10 cellular contexts compared by ENCODE assay signal in genomic region chr17:77733576-77734296, GRCh38.
DNase-seq lines count a peak whose midpoint lies in the region; ATAC-seq and TF ChIP-seq lines count a peak whose summit lies in the region.
"Had no signal": no experiment of that assay in that cellular context is flagged by ENCODE, and none has a peak within 500 bp of the region (broad histone marks: within the 10 kb centered on the region; RNA-seq: fewer than 3 reads in every experiment).

No MANE protein-coding gene starts in this region.

- H3K9ac ChIP-seq in colonic mucosa (ENCODE audit: low read depth in 2 of 2, low read length in 2 of 2) = peak overlapping the region in 1 of 2 donors; percentile 35

- no peak overlapping the region for H3K27ac Mint-ChIP-seq in natural killer cell
- no peak overlapping the region for H3K27ac Mint-ChIP-seq in natural killer cell treated with Interleukin-12 subunit alpha and Interleukin-12 subunit beta and Interleukin-15 and Interleukin-18, amount 100 ng/mL, for 72 hours
- H3K27ac Mint-ChIP-seq: memory B cell had no signal

- ATAC-seq in natural killer cell = peak in 1 of 3 donors; percentile 64
- ATAC-seq in natural killer cell treated with Interleukin-12 subunit alpha and Interleukin-12 subunit beta and Interleukin-15 and Interleukin-18, amount 100 ng/mL, for 72 hours = no peak
- no peak for ATAC-seq in GM21825 (IDR thresholded peaks at IDR 0.05; ENCODE audit: unreplicated experiment)

- 49% methylated on average over 8 of the region's 8 CpGs for WGBS in prostate gland

- H3K4me3 ChIP-seq in colonic mucosa (no peak overlapping the region), prostate gland (no peak overlapping the region), vagina (peak overlapping the region in 1 of 2 donors; percentile 37)

- H3K9me3 ChIP-seq in colonic mucosa (no peaks in the 10 kb centered on the region), prostate gland (no peaks in the 10 kb centered on the region), vagina (no peaks in the 10 kb centered on the region)

- peaks cover 9 to 43% of the 10 kb centered on the region in 2 donors for H3K27me3 Mint-ChIP-seq in natural killer cell (ENCODE audit: low read depth in 2 of 2)
- H3K27me3 Mint-ChIP-seq in natural killer cell treated with Interleukin-12 subunit alpha and Interleukin-12 subunit beta and Interleukin-15 and Interleukin-18, amount 100 ng/mL, for 72 hours = peaks cover 11 to 27% of the 10 kb centered on the region in 2 donors

- H3K27me3 ChIP-seq in colonic mucosa (peaks cover 11% of the 10 kb centered on the region), prostate gland (replicated peaks; ENCODE audit: insufficient read depth) (no peaks in the 10 kb centered on the region), vagina (no peaks in the 10 kb centered on the region)

- no peak overlapping the region for H3K27ac ChIP-seq in colonic mucosa
- peak overlapping the region; percentile 48 to 62 for H3K27ac ChIP-seq in prostate gland
- peak overlapping the region; percentile 89 for H3K27ac ChIP-seq in vagina

- no peaks in the 10 kb centered on the region for H3K4me1 ChIP-seq in colonic mucosa
- H3K4me1 ChIP-seq in prostate gland (replicated peaks) = peaks cover 8% of the 10 kb centered on the region
- H3K4me1 ChIP-seq in vagina = peaks cover 35% of the 10 kb centered on the region

- H3K4me1 Mint-ChIP-seq in natural killer cell = no peaks in the 10 kb centered on the region
- H3K4me1 Mint-ChIP-seq in natural killer cell treated with Interleukin-12 subunit alpha and Interleukin-12 subunit beta and Interleukin-15 and Interleukin-18, amount 100 ng/mL, for 72 hours (ENCODE audit: low read depth in 2 of 2) = peaks cover 0 to 2% of the 10 kb centered on the region in 2 donors
- H3K4me1 Mint-ChIP-seq: memory B cell had no signal

- TF ChIP-seq POLR2A in prostate gland (IDR thresholded peaks at IDR 0.05) (no peak), vagina (IDR thresholded peaks at IDR 0.05) (no peak)

- DNase-seq in natural killer cell (peak; percentile 10), colonic mucosa (peak; percentile 7), prostate gland (ENCODE audit: low spot score) (no peak), vagina (ENCODE audit: extremely low spot score in 2 of 2) (peak; percentile 65 to 82), T1000 (lab: John Stamatoyannopoulos, UW) (no peak), NCI-H748 (lab: John Stamatoyannopoulos, UW; ENCODE audit: unreplicated experiment) (no peak)
- DNase-seq in natural killer cell treated with Interleukin-12 subunit alpha and Interleukin-12 subunit beta and Interleukin-15 and Interleukin-18, amount 100 ng/mL, for 72 hours (ENCODE audit: low spot score) = no peak
- DNase-seq: DND-41 had no signal

- peaks cover 2 to 5% of the 10 kb centered on the region in 2 donors for H3K9me3 Mint-ChIP-seq in natural killer cell
- H3K9me3 Mint-ChIP-seq in natural killer cell treated with Interleukin-12 subunit alpha and Interleukin-12 subunit beta and Interleukin-15 and Interleukin-18, amount 100 ng/mL, for 72 hours = no peaks in the 10 kb centered on the region

- TF ChIP-seq CTCF in natural killer cell (IDR thresholded peaks at IDR 0.05) (no peak), colonic mucosa (IDR thresholded peaks at IDR 0.05) (no peak), prostate gland (IDR thresholded peaks at IDR 0.05) (no peak), vagina (IDR thresholded peaks at IDR 0.05) (no peak)

- H3K4me3 Mint-ChIP-seq in natural killer cell = no peak overlapping the region
- no peak overlapping the region for H3K4me3 Mint-ChIP-seq in natural killer cell treated with Interleukin-12 subunit alpha and Interleukin-12 subunit beta and Interleukin-15 and Interleukin-18, amount 100 ng/mL, for 72 hours
- H3K4me3 Mint-ChIP-seq: memory B cell had no signal

- peaks cover 9% of the 10 kb centered on the region for H3K36me3 Mint-ChIP-seq in natural killer cell
- peaks cover 6% of the 10 kb centered on the region for H3K36me3 Mint-ChIP-seq in natural killer cell treated with Interleukin-12 subunit alpha and Interleukin-12 subunit beta and Interleukin-15 and Interleukin-18, amount 100 ng/mL, for 72 hours

- H3K36me3 ChIP-seq in colonic mucosa (no peaks in the 10 kb centered on the region), prostate gland (no peaks in the 10 kb centered on the region), vagina (no peaks in the 10 kb centered on the region)

- intact Hi-C loops in natural killer cell (cut with micrococcal nuclease) (no loop called here), colonic mucosa (cut with DNase I) (no loop called here), prostate gland (cut with DNase I) (loop anchor here (5.0 kb wide), 1 partner anchor 56 kb away; no protein-coding TSS in a partner anchor), vagina (cut with DNase I) (no loop called here)

Comparison
In these comparisons a context has a peak if more than half of its experiments do, and no peak if none do; other contexts are left out.
1. DNase-seq: peak in natural killer cell (single experiment), colonic mucosa (single experiment) and vagina (2 of 2); none in natural killer cell treated with Interleukin-12 subunit alpha and Interleukin-12 subunit beta and Interleukin-15 and Interleukin-18, amount 100 ng/mL, for 72 hours (single experiment), prostate gland (single experiment), T1000 (single experiment) and NCI-H748 (single experiment).